In the genomic region with DNA sequence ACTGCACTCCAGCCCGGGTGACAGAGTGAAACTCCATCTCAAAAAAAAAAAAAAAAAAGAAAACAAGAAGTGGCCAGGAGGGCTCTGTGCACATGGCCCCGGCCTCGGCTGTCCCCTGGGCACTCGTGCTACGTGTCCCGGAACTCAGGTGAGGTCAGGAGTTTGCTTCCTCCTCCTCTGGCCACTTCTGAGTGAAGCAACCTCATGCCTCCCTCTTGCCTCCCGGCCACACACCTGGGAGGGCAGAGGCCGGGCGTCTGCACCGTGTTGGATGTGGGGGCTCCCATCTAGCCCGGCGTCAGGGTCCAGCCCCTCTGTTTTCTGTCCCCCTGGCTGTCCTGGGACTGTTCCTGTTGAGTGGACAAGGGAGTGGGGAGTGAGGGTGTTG, we compare ENCODE assay signal across 1 cellular context.
TF ChIP-seq lines count a peak whose summit lies in the region.

No MANE protein-coding gene starts in this region.

TF ChIP-seq in WTC11, 78 proteins besides CTCF, POLR2A, EP300 and RAD21:
- TF ChIP-seq GABPB1 (CRISPR knock-in tag; IDR thresholded peaks at IDR 0.05) (0 out of 2 replicates have a peak, but pooled peaks have one; percentile 12), ZNF232 (CRISPR knock-in tag; IDR thresholded peaks at IDR 0.05) (no peak)
